In genomic region chr3:46990573-46991374, GRCh38 we compare ENCODE assay signal across 11 cellular contexts. TPM values are rescaled to one million over a fixed set of nuclear protein-coding genes. Genes with fewer than 3 reads are reported as not detected.
DNase-seq lines count a peak whose midpoint lies in the region; ATAC-seq and TF ChIP-seq lines count a peak whose summit lies in the region.
"Had no signal": no experiment of that assay in that cellular context is flagged by ENCODE, and none has a peak within 500 bp of the region (broad histone marks: within the 10 kb centered on the region; RNA-seq: fewer than 3 reads in every experiment).

No MANE protein-coding gene starts in this region.

- H3K9me3 Mint-ChIP-seq in H9: no peaks in the 10 kb centered on the region
- H3K9me3 Mint-ChIP-seq: nephron, WTC11 had no signal

- intact Hi-C loops in right cardiac atrium (cut with DNase I): no loop called here

- no peak overlapping the region for H2BK120ac ChIP-seq in H9 (ENCODE audit: low read depth, low read length, poor library complexity, severe bottlenecking)

- peak overlapping the region; percentile 18 to 97 (median 91) for H3K27ac ChIP-seq in BLaER1 treated with 17β-estradiol and CSF1 and Interleukin-3, amounts not matched to agents 10 nM and 100 nM
- H3K27ac ChIP-seq in KOPT-K1 (ENCODE audit: low read depth, low read length, poor library complexity, severe bottlenecking) (peak overlapping the region; percentile 2), right cardiac atrium (ENCODE audit: low read length) (no peak overlapping the region), H9 (ENCODE audit: insufficient read length, low read depth, low read length) (no peak overlapping the region)

- H2AK5ac ChIP-seq in H9 (ENCODE audit: insufficient read length, low read length): no peak overlapping the region

- peaks cover 15 to 30% (median 16%) of the 10 kb centered on the region in 3 experiments for H3K36me3 Mint-ChIP-seq in H9 (ENCODE audit: insufficient read depth in 1 of 3, low read depth in 3 of 3)

- no peak overlapping the region for H3K23ac ChIP-seq in H9 (ENCODE audit: insufficient read length, low read depth, low read length)

- no peak overlapping the region for H4K8ac ChIP-seq in H9 (replicated peaks; ENCODE audit: insufficient read length, low read depth, low read length)

- peak; percentile 25 for ATAC-seq in GM18867 (IDR thresholded peaks at IDR 0.05; ENCODE audit: unreplicated experiment)
- no peak for ATAC-seq in right cardiac atrium
- ATAC-seq: WTC11 had no signal

- WGBS in right cardiac atrium: 80% methylated on average over 11 of the region's 11 CpGs
- no CpG with 5 or more reads among the region's 11 CpGs for WGBS in H9 (ENCODE audit: extremely low coverage, insufficient read length, low lambda C conversion rate)

- peaks cover 24 to 65% (median 50%) of the 10 kb centered on the region in 11 experiments for H3K36me3 ChIP-seq in BLaER1 treated with 17β-estradiol and CSF1 and Interleukin-3, amounts not matched to agents 10 nM and 100 nM
- peaks cover 72% of the 10 kb centered on the region for H3K36me3 ChIP-seq in KOPT-K1 (ENCODE audit: insufficient read depth, low read length)

- no peak overlapping the region for H3K18ac ChIP-seq in H9 (ENCODE audit: insufficient read length, low read depth, low read length)

- H2AFZ ChIP-seq in H9 (ENCODE audit: low read length): no peak overlapping the region

- peaks cover 69 to 86% (median 73%) of the 10 kb centered on the region in 10 experiments for H3K4me1 ChIP-seq in BLaER1 treated with 17β-estradiol and CSF1 and Interleukin-3, amounts not matched to agents 10 nM and 100 nM
- H3K4me1 ChIP-seq in right cardiac atrium (ENCODE audit: control insufficient read depth, insufficient read depth, low read length) (peaks cover 4% of the 10 kb centered on the region), H9 (ENCODE audit: insufficient read depth, low read length) (peaks cover 4% of the 10 kb centered on the region; the same call in 1 of the 2 replicates)

- no peak overlapping the region for H4K5ac ChIP-seq in H9 (ENCODE audit: insufficient read length, low read depth, low read length)

- no peak overlapping the region for H2BK12ac ChIP-seq in H9 (ENCODE audit: insufficient read length, low read depth, low read length)

- H3K79me1 ChIP-seq in H9 (ENCODE audit: insufficient read depth, low read depth, low read length, poor library complexity, severe bottlenecking): no peaks in the 10 kb centered on the region

- peaks cover 0 to 31% (median 0%) of the 10 kb centered on the region in 11 experiments; a peak in 3 of 22 replicates for H4K20me1 ChIP-seq in BLaER1 treated with 17β-estradiol and CSF1 and Interleukin-3, amounts not matched to agents 10 nM and 100 nM
- no peaks in the 10 kb centered on the region for H4K20me1 ChIP-seq in H9 (ENCODE audit: control insufficient read depth, insufficient read depth, insufficient read length)

- no peak overlapping the region for H4K91ac ChIP-seq in H9 (ENCODE audit: insufficient read length, low read depth, low read length)

- TF ChIP-seq CTCF in H9 (conservative IDR thresholded peaks at IDR 0.05): no peak

- no peak overlapping the region for H3K4me3 ChIP-seq in BLaER1 treated with 17β-estradiol and CSF1 and Interleukin-3, amounts not matched to agents 10 nM and 100 nM
- H3K4me3 ChIP-seq in right cardiac atrium (ENCODE audit: low read length): no peak overlapping the region

- H3K27me3 Mint-ChIP-seq in H9 (ENCODE audit: low read depth): no peaks in the 10 kb centered on the region

- H3K79me2 ChIP-seq in H9 (ENCODE audit: insufficient read depth, low read length): no peaks in the 10 kb centered on the region

- H3K9me3 ChIP-seq in BLaER1 treated with 17β-estradiol and CSF1 and Interleukin-3, amounts not matched to agents 10 nM and 100 nM (replicated peaks in 1 of 11): no peaks in the 10 kb centered on the region
- no peaks in the 10 kb centered on the region for H3K9me3 ChIP-seq in KOPT-K1 (ENCODE audit: insufficient read depth, low read length, poor library complexity, severe bottlenecking)
- no peaks in the 10 kb centered on the region for H3K9me3 ChIP-seq in right cardiac atrium (ENCODE audit: control insufficient read depth, low read length)
- no peaks in the 10 kb centered on the region for H3K9me3 ChIP-seq in H9 (ENCODE audit: control insufficient read depth, low read depth, low read length)

- no peaks in the 10 kb centered on the region for H3K27me3 ChIP-seq in BLaER1 treated with 17β-estradiol and CSF1 and Interleukin-3, amounts not matched to agents 10 nM and 100 nM
- H3K27me3 ChIP-seq in right cardiac atrium (ENCODE audit: control insufficient read depth, insufficient read depth): no peaks in the 10 kb centered on the region
- no peaks in the 10 kb centered on the region for H3K27me3 ChIP-seq in H9 (ENCODE audit: insufficient read depth, low read length)

- H3T11ph ChIP-seq in H9 (ENCODE audit: low read length): no peak overlapping the region

- peak; percentile 35 to 80 (median 61) for DNase-seq in right cardiac atrium
- no peak for DNase-seq in NCI-H1417 (lab: John Stamatoyannopoulos, UW)
- no peak for DNase-seq in retina
- no peak for DNase-seq in NCI-H2081 treated with DMSO at 0.1 percent for 48 hours (lab: John Stamatoyannopoulos, UW)
- DNase-seq in H9: no peak
- DNase-seq: NCI-H524 treated with DMSO at 0.1 percent for 48 hours had no signal

- H2BK5ac ChIP-seq in H9 (ENCODE audit: insufficient read length, low read length): no peak overlapping the region

- H3K4me1 Mint-ChIP-seq in H9: peaks cover 32 to 38% of the 10 kb centered on the region in 2 experiments

- H3K4me2 ChIP-seq in BLaER1 treated with 17β-estradiol and CSF1 and Interleukin-3, amounts not matched to agents 10 nM and 100 nM: peak overlapping the region; percentile 84 to 98 (median 93)
- no peak overlapping the region for H3K4me2 ChIP-seq in H9 (ENCODE audit: insufficient read depth, insufficient read length, low read length)

- no peak overlapping the region for H2BK15ac ChIP-seq in H9 (ENCODE audit: low read depth, low read length)

- no peaks in the 10 kb centered on the region for H3K23me2 ChIP-seq in H9 (ENCODE audit: insufficient read length, low read depth, low read length, poor library complexity, severe bottlenecking)

- H3K4me3 Mint-ChIP-seq in H9: no peak overlapping the region
- H3K4me3 Mint-ChIP-seq: nephron, WTC11 had no signal

- H3K14ac ChIP-seq in H9 (ENCODE audit: insufficient read depth, low read length): no peak overlapping the region; the same call in 1 of the 2 replicates

- H3K27ac Mint-ChIP-seq in H9: 0 out of 7 replicates have a peak overlapping the region, but pooled peaks of 1 of the 3 experiments have one; percentile 28
- H3K27ac Mint-ChIP-seq: nephron, WTC11 had no signal

- H2BK20ac ChIP-seq in H9 (ENCODE audit: low read depth, low read length, poor library complexity, severe bottlenecking): no peak overlapping the region

- no peak overlapping the region for H3K56ac ChIP-seq in H9 (ENCODE audit: insufficient read length, low read depth, low read length)

- H3K4ac ChIP-seq in H9 (ENCODE audit: low read depth, low read length): no peak overlapping the region

- peak overlapping the region in 10 of 11 experiments; percentile 1 to 68 (median 34); a peak in 14 of 22 replicates for H3K9ac ChIP-seq in BLaER1 treated with 17β-estradiol and CSF1 and Interleukin-3, amounts not matched to agents 10 nM and 100 nM
- no peak overlapping the region for H3K9ac ChIP-seq in H9 (ENCODE audit: extremely low read depth, insufficient read length, low read length)

RNA-seq across cellular contexts. Expression of gene NBEAL2, which starts 11.3 kb away (rescaled TPM):
- 10 to 100 TPM; 15.9 to 20.1 (median 17.3) TPM for total RNA-seq in right cardiac atrium
- polyA plus RNA-seq in right cardiac atrium: 13.7 TPM
- 50.4 and 52.1 TPM in 2 replicates for total RNA-seq in H9 (2021)

RNA-seq across cellular contexts. Expression of gene CCDC12, which starts 14.2 kb away (rescaled TPM):
- 10 to 100 TPM; 31.2 to 37.7 (median 34.2) TPM for total RNA-seq in right cardiac atrium
- 58.0 TPM for polyA plus RNA-seq in right cardiac atrium
- 49.1 and 54.0 TPM in 2 replicates for total RNA-seq in H9 (2021)

Comparison
In these comparisons a context has a peak if more than half of its experiments do, and no peak if none do; other contexts are left out.
1. H3K27ac ChIP-seq: peak in BLaER1 treated with 17β-estradiol and CSF1 and Interleukin-3, amounts not matched to agents 10 nM and 100 nM (11 of 11) and KOPT-K1 (single experiment); none in right cardiac atrium (single experiment) and H9 (single experiment).
2. DNase-seq: peak in right cardiac atrium (3 of 3); none in NCI-H1417 (0 of 3), retina (single experiment), NCI-H2081 treated with DMSO at 0.1 percent for 48 hours (single experiment) and H9 (single experiment).